Comparison of ENCODE assay signal across 13 cellular contexts in the genomic region with DNA sequence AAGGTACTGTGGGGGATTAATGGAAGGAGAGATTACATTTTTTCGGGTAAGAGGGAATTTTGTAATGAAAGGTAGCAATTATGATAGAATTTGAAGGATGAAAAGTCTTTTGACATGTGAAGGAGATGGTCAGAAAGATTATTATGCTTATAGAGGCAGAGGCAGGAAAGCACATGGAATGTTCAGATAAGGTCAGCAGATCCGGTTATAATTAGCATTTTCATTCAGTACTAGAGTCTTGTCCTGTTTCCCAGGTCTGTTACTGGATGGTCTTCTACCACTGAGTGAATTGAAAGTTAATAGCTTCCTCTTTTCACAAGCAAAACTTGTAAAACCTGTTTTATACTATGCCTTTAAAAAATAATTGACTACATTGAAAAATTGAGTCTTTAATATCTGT.
DNase-seq lines count a peak whose midpoint lies in the region; ATAC-seq and TF ChIP-seq lines count a peak whose summit lies in the region.
"Had no signal": no experiment of that assay in that cellular context is flagged by ENCODE, and none has a peak within 500 bp of the region (broad histone marks: within the 10 kb centered on the region; RNA-seq: fewer than 3 reads in every experiment).

No MANE protein-coding gene starts in this region.

- no peak for TF ChIP-seq POLR2A in NB4 (IDR thresholded peaks at IDR 0.05; ENCODE audit: extremely low read depth, insufficient read length)

- no peak overlapping the region for H3K27ac Mint-ChIP-seq in activated CD8-positive, alpha-beta memory T cell treated with anti-CD3 and anti-CD28 coated beads, Interleukin-2, amount 10 ng/mL, durations not matched to agents 7 days and 5 days

- TF ChIP-seq CTCF in NB4 (IDR thresholded peaks at IDR 0.05; ENCODE audit: low read depth, low read length) = no peak

- no peak overlapping the region for H3K4me3 ChIP-seq in NB4 (ENCODE audit: low read depth, low read length)
- H3K4me3 ChIP-seq: smooth muscle cell, upper lobe of left lung had no signal

- H3K27me3 Mint-ChIP-seq in activated CD8-positive, alpha-beta memory T cell treated with anti-CD3 and anti-CD28 coated beads, Interleukin-2, amount 10 ng/mL, durations not matched to agents 7 days and 5 days = no peaks in the 10 kb centered on the region

- peaks cover 18% of the 10 kb centered on the region for H3K36me3 Mint-ChIP-seq in activated CD8-positive, alpha-beta memory T cell treated with anti-CD3 and anti-CD28 coated beads, Interleukin-2, amount 10 ng/mL, durations not matched to agents 7 days and 5 days

- H3K4me1 Mint-ChIP-seq in activated CD8-positive, alpha-beta memory T cell treated with anti-CD3 and anti-CD28 coated beads, Interleukin-2, amount 10 ng/mL, durations not matched to agents 7 days and 5 days = peaks cover 5% of the 10 kb centered on the region

- ATAC-seq in GM21447 (IDR thresholded peaks at IDR 0.05; ENCODE audit: unreplicated experiment) = peak; percentile 53
- no peak for ATAC-seq in activated CD8-positive, alpha-beta memory T cell treated with anti-CD3 and anti-CD28 coated beads, Interleukin-2, amount 10 ng/mL, durations not matched to agents 7 days and 5 days
- ATAC-seq in GM18520 (IDR thresholded peaks at IDR 0.05; ENCODE audit: unreplicated experiment) = no peak

- no peaks in the 10 kb centered on the region for H3K9me3 Mint-ChIP-seq in activated CD8-positive, alpha-beta memory T cell treated with anti-CD3 and anti-CD28 coated beads, Interleukin-2, amount 10 ng/mL, durations not matched to agents 7 days and 5 days (ENCODE audit: low read depth)

- H3K4me3 Mint-ChIP-seq in activated CD8-positive, alpha-beta memory T cell treated with anti-CD3 and anti-CD28 coated beads, Interleukin-2, amount 10 ng/mL, durations not matched to agents 7 days and 5 days = no peak overlapping the region

- peak; percentile 52 for DNase-seq in COLO829 (ENCODE audit: low spot score)
- DNase-seq in NB4 (ENCODE audit: low read depth) = peak; percentile 19
- DNase-seq in dermis blood vessel endothelial cell = peak; percentile 59
- DNase-seq in activated CD8-positive, alpha-beta memory T cell treated with anti-CD3 and anti-CD28 coated beads, Interleukin-2, amount 10 ng/mL, durations not matched to agents 7 days and 5 days = no peak
- no peak for DNase-seq in NCI-H1436 treated with DMSO at 0.1 percent for 48 hours (lab: John Stamatoyannopoulos, UW)
- no peak for DNase-seq in NCI-H69 (lab: John Stamatoyannopoulos, UW)
- DNase-seq: DND-41, HCEC 1CT, NCI-H1092, upper lobe of left lung had no signal

- CTCF ChIA-PET in activated CD8-positive, alpha-beta memory T cell treated with anti-CD3 and anti-CD28 coated beads, Interleukin-2, amount 10 ng/mL, durations not matched to agents 7 days and 5 days (lab: Charles Lee) = interaction anchor here (1.1 kb wide), 1 partner anchor 82 kb away, joined by 3 read pairs; no protein-coding TSS in a partner anchor

Comparison
In these comparisons a context has a peak if more than half of its experiments do, and no peak if none do; other contexts are left out.
1. DNase-seq: peak in COLO829 (single experiment), NB4 (single experiment) and dermis blood vessel endothelial cell (single experiment); none in activated CD8-positive, alpha-beta memory T cell treated with anti-CD3 and anti-CD28 coated beads, Interleukin-2, amount 10 ng/mL, durations not matched to agents 7 days and 5 days (single experiment), NCI-H1436 treated with DMSO at 0.1 percent for 48 hours (single experiment) and NCI-H69 (single experiment).